Comparison of ENCODE assay signal across 16 cellular contexts in the genomic region with DNA sequence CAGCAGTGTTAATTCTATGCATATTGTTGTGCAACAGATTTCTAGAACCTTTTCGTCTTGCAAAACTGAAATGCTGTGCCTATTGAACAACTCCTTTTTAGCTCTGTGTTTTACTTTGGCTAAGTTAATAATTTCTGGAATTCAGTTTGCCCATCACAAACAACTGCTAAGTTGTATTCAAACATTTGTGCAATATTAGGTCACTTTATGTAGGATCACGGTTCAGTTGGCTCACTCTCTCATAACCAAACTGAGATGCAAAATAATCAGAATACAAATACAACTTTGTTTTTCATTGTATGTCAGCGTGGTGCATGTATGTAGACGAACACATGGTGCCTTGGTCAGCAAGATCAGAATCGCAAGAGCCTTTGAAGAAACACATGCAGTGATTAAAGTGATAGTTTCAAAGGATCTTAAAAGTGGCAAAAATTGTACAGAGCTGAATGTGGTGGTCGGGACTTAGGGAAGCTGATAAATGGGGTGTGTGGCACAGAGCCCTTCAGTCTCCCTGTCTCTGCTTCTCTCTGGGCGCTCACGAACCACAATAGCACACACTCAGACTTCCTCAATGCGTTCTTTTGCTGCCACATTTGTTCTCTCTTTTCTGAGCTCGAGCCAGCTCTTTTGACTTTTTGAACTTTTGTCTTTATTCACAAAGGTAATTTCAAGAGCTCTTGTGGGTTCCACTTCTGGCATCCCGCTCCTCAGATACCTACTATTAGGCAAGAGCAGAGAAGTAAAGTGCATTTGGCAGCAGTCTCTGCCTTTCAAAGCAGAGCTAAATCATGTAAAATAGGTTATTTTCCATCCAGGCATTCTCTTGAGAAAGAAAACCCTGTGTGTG.
A peak's percentile ranks its signal among the peaks of the same experiment; 100 is the strongest.
DNase-seq lines count a peak whose midpoint lies in the region; ATAC-seq and TF ChIP-seq lines count a peak whose summit lies in the region.
"Had no signal": no experiment of that assay in that cellular context is flagged by ENCODE, and none has a peak within 500 bp of the region (broad histone marks: within the 10 kb centered on the region; RNA-seq: fewer than 3 reads in every experiment).

No MANE protein-coding gene starts in this region.

- H3K4me3 ChIP-seq in GM06990 (replicated peaks; ENCODE audit: low read depth, low read length) (no peak overlapping the region), lower lobe of right lung (no peak overlapping the region), HAP-1 (no peak overlapping the region)
- H3K4me3 ChIP-seq: gastrocnemius medialis, K562, thoracic aorta had no signal

- H3K9me3 Mint-ChIP-seq in WTC11 = peaks cover 12% of the 10 kb centered on the region
- H3K9me3 Mint-ChIP-seq: activated naive CD4-positive, alpha-beta T cell treated with anti-CD3 and anti-CD28 coated beads for 36 hours had no signal

- TF ChIP-seq CTCF in GM06990 (IDR thresholded peaks at IDR 0.05; ENCODE audit: insufficient read depth, low read length, poor library complexity, severe bottlenecking) (no peak), WTC11 (IDR thresholded peaks at IDR 0.05) (no peak), lower lobe of right lung (IDR thresholded peaks at IDR 0.05) (no peak)

- peaks cover 79% of the 10 kb centered on the region for H3K4me1 ChIP-seq in lower lobe of right lung
- peaks cover 5% of the 10 kb centered on the region for H3K4me1 ChIP-seq in HAP-1
- H3K4me1 ChIP-seq: gastrocnemius medialis had no signal

- no peaks in the 10 kb centered on the region for H3K9me3 ChIP-seq in lower lobe of right lung
- no peaks in the 10 kb centered on the region for H3K9me3 ChIP-seq in HAP-1
- H3K9me3 ChIP-seq: gastrocnemius medialis, thoracic aorta had no signal

- POLR2A ChIA-PET in WTC11 (lab: Charles Lee) = no interaction called here

- CTCF ChIA-PET in WTC11 (lab: Charles Lee) = interaction anchor here (2.6 kb wide), 1 partner anchor 49 kb away, joined by 5 read pairs; no protein-coding TSS in a partner anchor

- peaks cover 21% of the 10 kb centered on the region for H3K36me3 ChIP-seq in GM06990 (ENCODE audit: control insufficient read depth, insufficient read depth, low read length)
- H3K36me3 ChIP-seq in lower lobe of right lung = no peaks in the 10 kb centered on the region
- H3K36me3 ChIP-seq in HAP-1 (replicated peaks) = no peaks in the 10 kb centered on the region
- H3K36me3 ChIP-seq: gastrocnemius medialis had no signal

- H3K36me3 Mint-ChIP-seq in WTC11 = peaks cover 75% of the 10 kb centered on the region
- H3K36me3 Mint-ChIP-seq: CD4-positive, CD25-positive, alpha-beta regulatory T cell had no signal

- ATAC-seq in GM21723 (IDR thresholded peaks at IDR 0.05; ENCODE audit: unreplicated experiment) = peak; percentile 46
- ATAC-seq in WTC11 = no peak
- peak; percentile 76 to 81 for ATAC-seq in lower lobe of right lung
- ATAC-seq in HG03097 (IDR thresholded peaks at IDR 0.05; ENCODE audit: low FRiP score, unreplicated experiment) = no peak
- ATAC-seq: gastrocnemius medialis had no signal

- in situ Hi-C loops in HAP-1 (cut with MboI; ENCODE audit: low sequenced_read_pairs) = no loop called here

- no peak overlapping the region for H3K27ac Mint-ChIP-seq in WTC11
- H3K27ac Mint-ChIP-seq: activated naive CD4-positive, alpha-beta T cell treated with anti-CD3 and anti-CD28 coated beads for 36 hours had no signal

- no peaks in the 10 kb centered on the region for H3K27me3 Mint-ChIP-seq in WTC11 (ENCODE audit: low read depth)

- DNase-seq in GM06990 (ENCODE audit: extremely low read depth, insufficient read length) (peak; percentile 23), WTC11 (ENCODE audit: low spot score) (no peak), lower lobe of right lung (no peak), AG08396 (ENCODE audit: low spot score) (no peak), HAP-1 (ENCODE audit: low spot score in 2 of 2) (no peak)
- DNase-seq in activated CD4-positive, alpha-beta T cell treated with anti-CD3 and anti-CD28 coated beads for 48 hours = no peak
- DNase-seq: activated naive CD4-positive, alpha-beta T cell treated with anti-CD3 and anti-CD28 coated beads for 36 hours; CD4-positive, CD25-positive, alpha-beta regulatory T cell; gastrocnemius medialis; mesendoderm; right cardiac atrium had no signal

- intact Hi-C loops in lower lobe of right lung (cut with DNase I) = no loop called here

- peak overlapping the region; percentile 53 for H3K27ac ChIP-seq in lower lobe of right lung
- H3K27ac ChIP-seq: gastrocnemius medialis, RWPE1, thoracic aorta had no signal

- H3K4me1 Mint-ChIP-seq in WTC11 = peaks cover 54% of the 10 kb centered on the region
- H3K4me1 Mint-ChIP-seq: CD4-positive, CD25-positive, alpha-beta regulatory T cell had no signal

- H3K4me3 Mint-ChIP-seq in WTC11 = no peak overlapping the region
- H3K4me3 Mint-ChIP-seq: activated naive CD4-positive, alpha-beta T cell treated with anti-CD3 and anti-CD28 coated beads for 36 hours; CD4-positive, CD25-positive, alpha-beta regulatory T cell had no signal

- no peaks in the 10 kb centered on the region for H3K27me3 ChIP-seq in GM06990 (replicated peaks; ENCODE audit: control insufficient read depth, insufficient read depth, low read length)
- H3K27me3 ChIP-seq in lower lobe of right lung (ENCODE audit: low read depth) = no peaks in the 10 kb centered on the region
- H3K27me3 ChIP-seq in HAP-1 (ENCODE audit: low read depth) = no peaks in the 10 kb centered on the region
- H3K27me3 ChIP-seq: gastrocnemius medialis had no signal

TF ChIP-seq in WTC11, 78 proteins besides CTCF, POLR2A, EP300 and RAD21:
- TF ChIP-seq, protein P1, sequence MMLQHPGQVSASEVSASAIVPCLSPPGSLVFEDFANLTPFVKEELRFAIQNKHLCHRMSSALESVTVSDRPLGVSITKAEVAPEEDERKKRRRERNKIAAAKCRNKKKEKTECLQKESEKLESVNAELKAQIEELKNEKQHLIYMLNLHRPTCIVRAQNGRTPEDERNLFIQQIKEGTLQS (CRISPR knock-in tag; conservative IDR thresholded peaks at IDR 0.05) = no peak
- peak; percentile 64; the same call in 1 of the 2 replicates for TF ChIP-seq GABPB1 (CRISPR knock-in tag; IDR thresholded peaks at IDR 0.05)
- TF ChIP-seq, protein P2, sequence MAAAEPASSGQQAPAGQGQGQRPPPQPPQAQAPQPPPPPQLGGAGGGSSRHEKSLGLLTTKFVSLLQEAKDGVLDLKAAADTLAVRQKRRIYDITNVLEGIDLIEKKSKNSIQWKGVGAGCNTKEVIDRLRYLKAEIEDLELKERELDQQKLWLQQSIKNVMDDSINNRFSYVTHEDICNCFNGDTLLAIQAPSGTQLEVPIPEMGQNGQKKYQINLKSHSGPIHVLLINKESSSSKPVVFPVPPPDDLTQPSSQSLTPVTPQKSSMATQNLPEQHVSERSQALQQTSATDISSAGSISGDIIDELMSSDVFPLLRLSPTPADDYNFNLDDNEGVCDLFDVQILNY (CRISPR knock-in tag; IDR thresholded peaks at IDR 0.05) = no peak

Comparison
In these comparisons a context has a peak if more than half of its experiments do, and no peak if none do; other contexts are left out.
1. ATAC-seq: peak in GM21723 (single experiment) and lower lobe of right lung (2 of 2); none in WTC11 (single experiment) and HG03097 (single experiment).